ENCODE assay signal across 14 cellular contexts in genomic region chr17:77507116-77507885, GRCh38.
A peak's percentile ranks its signal among the peaks of the same experiment; 100 is the strongest.
DNase-seq lines count a peak whose midpoint lies in the region; ATAC-seq and TF ChIP-seq lines count a peak whose summit lies in the region.
"Had no signal": no experiment of that assay in that cellular context is flagged by ENCODE, and none has a peak within 500 bp of the region (broad histone marks: within the 10 kb centered on the region; RNA-seq: fewer than 3 reads in every experiment).

No MANE protein-coding gene starts in this region.

- no peak overlapping the region for H3K27ac Mint-ChIP-seq in progenitor cell of endocrine pancreas
- H3K27ac Mint-ChIP-seq: activated B cell treated with CpG ODN at 0.5 μM for 24 hours; stimulated activated memory B cell treated with anti-CD40 and anti-IgM and Interleukin-4, amounts not matched to agents 10 μg/mL and 1 μg/mL and 100 μg/mL, for 72 hours had no signal

- intact Hi-C loops in posterior vena cava (cut with DNase I): no loop called here

- H3K9me3 Mint-ChIP-seq in progenitor cell of endocrine pancreas (ENCODE audit: low read depth): peaks cover 8% of the 10 kb centered on the region

- TF ChIP-seq CTCF in LNCAP (IDR thresholded peaks at IDR 0.05) (0 out of 2 replicates have a peak, but pooled peaks have one; percentile 9), progenitor cell of endocrine pancreas (IDR thresholded peaks at IDR 0.05; ENCODE audit: unreplicated experiment) (no peak)

- TF ChIP-seq POLR2A in GM18505 (IDR thresholded peaks at IDR 0.05; ENCODE audit: borderline replicate concordance, extremely low read depth, insufficient read depth, insufficient read length): no peak

- DNase-seq in activated CD8-positive, alpha-beta memory T cell treated with anti-CD3 and anti-CD28 coated beads, Interleukin-2, amount 50 U/mL, for 48 hours: peak; percentile 42
- DNase-seq in activated CD8-positive, alpha-beta memory T cell treated with anti-CD3 and anti-CD28 coated beads for 24 hours: no peak
- DNase-seq in cerebellum (ENCODE audit: low spot score) (peak; percentile 50), posterior vena cava (ENCODE audit: low spot score) (peak; percentile 77), NCI-H2196 (lab: John Stamatoyannopoulos, UW; ENCODE audit: unreplicated experiment) (no peak), progenitor cell of endocrine pancreas (ENCODE audit: low spot score, unreplicated experiment) (no peak)
- DNase-seq: activated B cell treated with CpG ODN at 0.5 μM for 24 hours; amniotic stem cell; effector CD4-positive, alpha-beta T cell; kidney; stimulated activated CD4-positive, alpha-beta T cell treated with anti-CD3 and anti-CD28 coated beads, Interleukin-4, amount 100 ng/mL, for 24 hours had no signal

- no peak overlapping the region for H3K4me3 Mint-ChIP-seq in progenitor cell of endocrine pancreas (ENCODE audit: low read depth)
- H3K4me3 Mint-ChIP-seq: activated B cell treated with CpG ODN at 0.5 μM for 24 hours; stimulated activated memory B cell treated with anti-CD40 and anti-IgM and Interleukin-4, amounts not matched to agents 10 μg/mL and 1 μg/mL and 100 μg/mL, for 72 hours had no signal

- H3K4me1 Mint-ChIP-seq in progenitor cell of endocrine pancreas (ENCODE audit: low read depth): no peaks in the 10 kb centered on the region
- H3K4me1 Mint-ChIP-seq: activated B cell treated with CpG ODN at 0.5 μM for 24 hours; stimulated activated memory B cell treated with anti-CD40 and anti-IgM and Interleukin-4, amounts not matched to agents 10 μg/mL and 1 μg/mL and 100 μg/mL, for 72 hours had no signal

- H3K27me3 Mint-ChIP-seq in progenitor cell of endocrine pancreas: no peaks in the 10 kb centered on the region
- H3K27me3 Mint-ChIP-seq: activated B cell treated with CpG ODN at 0.5 μM for 24 hours; stimulated activated memory B cell treated with anti-CD40 and anti-IgM and Interleukin-4, amounts not matched to agents 10 μg/mL and 1 μg/mL and 100 μg/mL, for 72 hours had no signal

- ATAC-seq in GM18505 (IDR thresholded peaks at IDR 0.05; ENCODE audit: unreplicated experiment): no peak
- ATAC-seq: stimulated activated memory B cell treated with anti-CD40 and anti-IgM and Interleukin-4, amounts not matched to agents 10 μg/mL and 1 μg/mL and 100 μg/mL, for 72 hours had no signal

- H3K36me3 Mint-ChIP-seq in progenitor cell of endocrine pancreas (ENCODE audit: insufficient read depth): no peaks in the 10 kb centered on the region
- H3K36me3 Mint-ChIP-seq: stimulated activated memory B cell treated with anti-CD40 and anti-IgM and Interleukin-4, amounts not matched to agents 10 μg/mL and 1 μg/mL and 100 μg/mL, for 72 hours had no signal

Comparison
In these comparisons a context has a peak if more than half of its experiments do, and no peak if none do; other contexts are left out.
1. DNase-seq: peak in activated CD8-positive, alpha-beta memory T cell treated with anti-CD3 and anti-CD28 coated beads, Interleukin-2, amount 50 U/mL, for 48 hours (single experiment), cerebellum (single experiment) and posterior vena cava (single experiment); none in activated CD8-positive, alpha-beta memory T cell treated with anti-CD3 and anti-CD28 coated beads for 24 hours (single experiment), NCI-H2196 (single experiment) and progenitor cell of endocrine pancreas (single experiment).